ENCODE assay signal across 8 cellular contexts in the genomic region with DNA sequence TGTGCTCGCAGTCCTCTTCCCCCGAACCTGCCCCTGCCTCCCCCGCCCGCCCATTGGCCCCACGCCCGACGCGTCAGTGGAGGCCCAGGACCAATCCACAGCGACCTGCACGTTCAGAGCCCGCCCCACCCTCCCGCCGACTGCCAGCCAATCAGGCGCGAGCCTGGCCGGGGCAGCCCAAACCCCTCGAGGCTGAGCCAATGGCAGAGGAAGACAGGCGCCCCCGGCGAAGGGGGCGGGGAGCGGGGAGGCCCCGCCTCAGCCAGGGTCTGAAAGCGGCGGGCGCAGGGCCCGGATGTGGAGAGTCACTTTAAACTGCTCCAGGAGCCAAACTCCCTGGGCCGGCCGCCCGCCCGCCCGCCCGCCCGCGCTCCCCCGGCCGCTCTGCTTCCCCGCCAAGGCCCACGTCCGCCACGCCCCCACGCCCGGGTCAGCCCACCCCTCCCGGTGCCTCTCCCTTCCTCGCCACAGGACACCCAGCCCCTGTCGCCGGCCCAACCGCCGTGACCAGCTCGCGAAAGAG.
DNase-seq lines count a peak whose midpoint lies in the region; ATAC-seq lines count a peak whose summit lies in the region.

No MANE protein-coding gene starts in this region.

- peak overlapping the region; percentile 94 for H3K4me3 Mint-ChIP-seq in central memory CD8-positive, alpha-beta T cell

- DNase-seq in AG08396 (ENCODE audit: low spot score) (peak; percentile 100), NCI-H345 (lab: John Stamatoyannopoulos, UW) (peak; percentile 99), islet precursor cell (peak; percentile 100)
- peak; percentile 99 for DNase-seq in activated CD4-positive, CD25-positive, alpha-beta regulatory T cell treated with anti-CD3 and anti-CD28 coated beads, Interleukin-2, amount 50 U/mL, for 16 hours (ENCODE audit: low read depth, low spot score)
- peak; percentile 93 to 97 for DNase-seq in central memory CD8-positive, alpha-beta T cell (ENCODE audit: low spot score in 2 of 2)
- peak; percentile 98 to 99 for DNase-seq in stimulated activated CD4-positive, alpha-beta T cell treated with anti-CD3 and anti-CD28 coated beads, Interleukin-12 subunit alpha, Interleukin-12 subunit beta, amount 100 ng/mL, for 24 hours (ENCODE audit: low read depth in 2 of 2)

- no peaks in the 10 kb centered on the region for H3K9me3 Mint-ChIP-seq in central memory CD8-positive, alpha-beta T cell

- H3K27me3 Mint-ChIP-seq in central memory CD8-positive, alpha-beta T cell = no peaks in the 10 kb centered on the region

- peak overlapping the region; percentile 32 for H3K27ac Mint-ChIP-seq in central memory CD8-positive, alpha-beta T cell (ENCODE audit: low read depth)

- peak; percentile 71 for ATAC-seq in GM19025 (IDR thresholded peaks at IDR 0.05; ENCODE audit: low read depth, unreplicated experiment)
- ATAC-seq in HG03342 (IDR thresholded peaks at IDR 0.05; ENCODE audit: unreplicated experiment) = peak; percentile 77
- peak; percentile 90 for ATAC-seq in central memory CD8-positive, alpha-beta T cell (replicated peaks; ENCODE audit: extremely low read depth, poor library complexity, severe bottlenecking)

- peaks cover 16% of the 10 kb centered on the region for H3K36me3 Mint-ChIP-seq in central memory CD8-positive, alpha-beta T cell (ENCODE audit: insufficient read depth)

- H3K4me1 Mint-ChIP-seq in central memory CD8-positive, alpha-beta T cell = peaks cover 24% of the 10 kb centered on the region

Comparison
In these comparisons a context has a peak if more than half of its experiments do, and no peak if none do; other contexts are left out.
1. Peak in every context shown above with its lines: DNase-seq and ATAC-seq.